ENCODE assay signal across 9 cellular contexts in the genomic region with DNA sequence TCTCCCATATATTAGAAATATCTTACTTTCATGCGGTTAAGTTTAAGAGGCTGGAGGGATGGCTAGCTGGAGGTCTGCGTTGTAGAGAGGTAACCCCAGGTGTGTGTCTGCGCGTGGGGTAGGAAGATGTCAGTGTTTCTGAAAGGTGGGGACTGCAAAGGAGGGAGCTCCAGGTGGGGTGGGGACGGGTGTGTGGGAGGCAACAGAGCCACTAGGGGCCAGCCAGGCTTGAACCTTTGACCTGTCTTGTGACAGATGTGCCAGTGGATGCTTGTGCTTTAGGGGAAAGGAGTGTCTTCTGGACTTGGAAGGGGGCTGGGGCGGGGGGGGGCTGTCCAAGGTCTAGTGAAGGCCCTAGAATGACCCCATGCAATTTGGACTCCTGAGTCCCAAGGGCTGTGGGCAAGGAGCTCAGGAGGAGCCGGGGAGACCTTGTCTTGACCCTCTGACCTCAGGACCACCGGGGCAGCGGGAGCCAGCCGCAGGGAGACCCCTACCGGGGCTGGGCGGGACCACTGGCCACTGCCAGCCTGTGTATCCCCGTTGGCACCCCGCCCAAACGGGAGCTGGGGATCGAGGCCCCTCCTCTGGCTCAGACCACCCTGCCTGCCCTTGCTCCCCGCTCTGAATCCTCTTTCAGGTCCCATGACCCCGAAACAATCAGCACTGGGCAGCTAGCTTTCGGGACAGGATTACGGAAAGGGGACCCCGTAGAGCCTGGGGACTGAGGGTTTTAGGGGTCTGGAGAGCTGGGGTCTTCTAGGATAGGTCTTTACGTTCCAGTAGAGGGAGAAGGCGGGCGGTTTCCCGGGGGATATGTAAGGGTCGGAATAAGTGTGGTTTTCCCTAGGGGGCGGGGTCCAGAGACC. TPM values are rescaled to one million over a fixed set of nuclear protein-coding genes. Genes with fewer than 3 reads are reported as not detected.
DNase-seq lines count a peak whose midpoint lies in the region; ATAC-seq, FAIRE-seq and TF ChIP-seq lines count a peak whose summit lies in the region.
"Had no signal": no experiment of that assay in that cellular context is flagged by ENCODE, and none has a peak within 500 bp of the region (broad histone marks: within the 10 kb centered on the region; RNA-seq: fewer than 3 reads in every experiment).

No MANE protein-coding gene starts in this region.

- H3K4me1 ChIP-seq in A549, result peaks cover 37% of the 10 kb centered on the region
- peaks cover 11% of the 10 kb centered on the region for H3K4me1 ChIP-seq in HAP-1
- H3K4me1 ChIP-seq in mucosa of descending colon (ENCODE audit: low read depth), result peaks cover 27% of the 10 kb centered on the region

- DNase-seq in A549 (ENCODE audit: low read depth in 1 of 2, low spot score in 1 of 2) (peak; percentile 41 to 85), HAP-1 (ENCODE audit: low spot score in 2 of 2) (peak in 1 of 2 experiments; percentile 48), astrocyte of the spinal cord (ENCODE audit: low read depth, low spot score) (no peak), mucosa of descending colon (peak in 2 of 3 donors; percentile 34 to 73), NCI-H128 (lab: John Stamatoyannopoulos, UW; ENCODE audit: unreplicated experiment) (no peak), AG20443 (ENCODE audit: low spot score) (no peak), cerebellar nuclear complex (lab: John Stamatoyannopoulos, UW) (no peak)

- H3K4me2 ChIP-seq in A549, result peak overlapping the region; percentile 97

- peaks cover 5% of the 10 kb centered on the region; the same call in 1 of the 2 replicates for H3K27me3 ChIP-seq in HAP-1 (ENCODE audit: low read depth)
- H3K27me3 ChIP-seq: body of pancreas had no signal

- no peak for FAIRE-seq in A549 (lab: Jason Lieb, UNC)

- in situ Hi-C loops in HAP-1 (cut with MboI; ENCODE audit: low sequenced_read_pairs) (no loop called here), astrocyte of the spinal cord (cut with HindIII; ENCODE audit: low sequenced_read_pairs) (no loop called here)

- TF ChIP-seq POLR2A in A549 (IDR thresholded peaks at IDR 0.05; ENCODE audit: low read length), result no peak

- H3K4me3 ChIP-seq in A549, result peak overlapping the region; percentile 65
- peak overlapping the region; percentile 49 for H3K4me3 ChIP-seq in HAP-1
- peak overlapping the region; percentile 70 for H3K4me3 ChIP-seq in astrocyte of the spinal cord (ENCODE audit: low read depth, low read length)
- no peak overlapping the region for H3K4me3 ChIP-seq in mucosa of descending colon

- ATAC-seq in A549 (peak; percentile 4; a peak in 5 of 6 replicates), mucosa of descending colon (no peak), HG03565 (IDR thresholded peaks at IDR 0.05; ENCODE audit: unreplicated experiment) (no peak)

- TF ChIP-seq CTCF in A549 (IDR thresholded peaks at IDR 0.05) (no peak), astrocyte of the spinal cord (IDR thresholded peaks at IDR 0.05; ENCODE audit: low read depth, low read length) (no peak), mucosa of descending colon (IDR thresholded peaks at IDR 0.05) (no peak)

- intact Hi-C loops in mucosa of descending colon (cut with DNase I, micrococcal nuclease), result no loop called here

- no peak for TF ChIP-seq EP300 in A549 (IDR thresholded peaks at IDR 0.05)

- CTCF ChIA-PET in A549 (lab: Yijun Ruan, JAX), result interaction anchor here (0.9 to 11.1 kb wide), 9 partner anchors 8 to 275 kb away, joined by 3 to 316 read pairs (median 7); a partner anchor contains a TSS

- WGBS in A549 (ENCODE audit: missing lambda C conversion rate), result under 1% methylated on average over 23 of the region's 27 CpGs

- H3K9me3 ChIP-seq in A549 (no peaks in the 10 kb centered on the region), HAP-1 (no peaks in the 10 kb centered on the region), mucosa of descending colon (no peaks in the 10 kb centered on the region)
- H3K9me3 ChIP-seq: body of pancreas had no signal

- peak overlapping the region; percentile 92 to 99 for H3K27ac ChIP-seq in A549

- H3K36me3 ChIP-seq in HAP-1 (replicated peaks) (no peaks in the 10 kb centered on the region), mucosa of descending colon (ENCODE audit: low read depth) (no peaks in the 10 kb centered on the region)

- TF ChIP-seq RAD21 in A549 (conservative IDR thresholded peaks at IDR 0.05 in 1 of 2, IDR thresholded peaks at IDR 0.05 in 1 of 2), result no peak

- POLR2A ChIA-PET in A549 (lab: Yijun Ruan, JAX), result no interaction called here

TF ChIP-seq in A549, 52 proteins besides CTCF, POLR2A, EP300 and RAD21:
- TF ChIP-seq JUN (IDR thresholded peaks at IDR 0.05) (0 out of 5 replicates have a peak, but pooled peaks of 1 of the 2 experiments have one; percentile 4), FOSB (CRISPR knock-in tag; IDR thresholded peaks at IDR 0.05) (0 out of 2 replicates have a peak, but pooled peaks have one; percentile 42), NR3C1 (IDR thresholded peaks at IDR 0.05) (no peak)

RNA-seq across cellular contexts. Expression of a gene that starts 1.1 kb away (rescaled TPM):
- polyA plus RNA-seq in A549 (2011; rRNA removed) (27.3 and 30.0 TPM in 2 replicates), A549 (2017; fragmentation: RNase III; extraction: RNeasy Plus Mini Kit Qiagen cat#74134 plus additional on column Dnase treatment) (13.0 to 13.5 TPM (median 13.1 TPM) in 3 replicates)
- polyA plus RNA-seq in A549 (2012; cell fraction: cytosol; rRNA removed), result 22.8 and 31.1 TPM in 2 replicates
- 95.0 and 106 TPM in 2 replicates for polyA plus RNA-seq in A549 (2012; cell fraction: nucleus; rRNA removed)
- 44.9 and 52.6 TPM in 2 replicates for polyA minus RNA-seq in A549 (2011; rRNA and poly(A)+ RNA removed)
- total RNA-seq in mucosa of descending colon, result 1 to 10 TPM in 2 of 3 donors, under 1 TPM in 1; 0.46 to 2.0 (median 1.9) TPM

RNA-seq across cellular contexts. Expression of a gene that starts 5.6 kb away (rescaled TPM):
- polyA plus RNA-seq in A549 (2011; rRNA removed) (2.4 and 2.9 TPM in 2 replicates), A549 (2017; fragmentation: RNase III; extraction: RNeasy Plus Mini Kit Qiagen cat#74134 plus additional on column Dnase treatment) (0.50 to 0.74 TPM (median 0.67 TPM) in 3 replicates)
- 0.67 and 0.74 TPM in 2 replicates for polyA plus RNA-seq in A549 (2012; cell fraction: cytosol; rRNA removed)
- polyA plus RNA-seq in A549 (2012; cell fraction: nucleus; rRNA removed), result 1.3 TPM in 2 replicates
- 3.3 and 5.0 TPM in 2 replicates for polyA minus RNA-seq in A549 (2011; rRNA and poly(A)+ RNA removed)
- not detected for total RNA-seq in mucosa of descending colon
- total RNA-seq: body of pancreas had no signal

RNA-seq across cellular contexts. Expression of a gene that starts 19.0 kb away (rescaled TPM):
- 0.25 and 0.50 TPM in 2 replicates for polyA plus RNA-seq in A549 (2011; rRNA removed)
- 0.23 and 0.24 TPM in 2 replicates for polyA plus RNA-seq in A549 (2012; cell fraction: cytosol; rRNA removed)
- polyA plus RNA-seq in A549 (2012; cell fraction: nucleus; rRNA removed), result 0.62 and 0.77 TPM in 2 replicates
- polyA plus RNA-seq in A549 (2017; fragmentation: RNase III; extraction: RNeasy Plus Mini Kit Qiagen cat#74134 plus additional on column Dnase treatment), result 0.20 to 0.29 TPM in 2 of 3 replicates, not detected in the other
- not detected in 2 replicates for polyA minus RNA-seq in A549 (2011; rRNA and poly(A)+ RNA removed)
- 10 to 100 TPM in 2 of 3 donors, 1 to 10 TPM in 1; 8.8 to 18.5 (median 15.0) TPM for total RNA-seq in mucosa of descending colon

RNA-seq across cellular contexts. Expression of a gene that starts 26.1 kb away (rescaled TPM):
- 0.07 and 0.08 TPM in 2 replicates for polyA plus RNA-seq in A549 (2011; rRNA removed)
- polyA plus RNA-seq in A549 (2012; cell fraction: cytosol; rRNA removed), result 0.03 and 0.08 TPM in 2 replicates
- polyA plus RNA-seq in A549 (2012; cell fraction: nucleus; rRNA removed), result 0.11 and 0.13 TPM in 2 replicates
- polyA plus RNA-seq in A549 (2017; fragmentation: RNase III; extraction: RNeasy Plus Mini Kit Qiagen cat#74134 plus additional on column Dnase treatment), result not detected in 3 replicates
- 0.08 TPM in 1 of 2 replicates, not detected in the other for polyA minus RNA-seq in A549 (2011; rRNA and poly(A)+ RNA removed)
- not detected for total RNA-seq in mucosa of descending colon
- total RNA-seq: body of pancreas had no signal

RNA-seq across cellular contexts. Expression of a gene that starts 27.2 kb away (rescaled TPM):
- polyA plus RNA-seq in A549 (2011; rRNA removed), result 372 and 406 TPM in 2 replicates
- 236 and 247 TPM in 2 replicates for polyA plus RNA-seq in A549 (2012; cell fraction: cytosol; rRNA removed)
- polyA plus RNA-seq in A549 (2012; cell fraction: nucleus; rRNA removed), result 504 and 527 TPM in 2 replicates
- polyA plus RNA-seq in A549 (2017; fragmentation: RNase III; extraction: RNeasy Plus Mini Kit Qiagen cat#74134 plus additional on column Dnase treatment), result 209 to 230 TPM (median 227 TPM) in 3 replicates
- polyA minus RNA-seq in A549 (2011; rRNA and poly(A)+ RNA removed), result 428 and 497 TPM in 2 replicates
- 100 to 1,000 TPM in 1 of 3 donors, 10 to 100 TPM in 2; 63.7 to 117 (median 94.7) TPM for total RNA-seq in mucosa of descending colon

Comparison
In these comparisons a context has a peak if more than half of its experiments do, and no peak if none do; other contexts are left out.
1. ATAC-seq: peak in A549 (2 of 2); none in mucosa of descending colon (single experiment) and HG03565 (single experiment).
2. DNase-seq: peak in A549 (2 of 2) and mucosa of descending colon (2 of 3); none in astrocyte of the spinal cord (single experiment), NCI-H128 (single experiment), AG20443 (single experiment) and cerebellar nuclear complex (0 of 2).